Comparison of ENCODE assay signal across 8 cellular contexts in the genomic region with DNA sequence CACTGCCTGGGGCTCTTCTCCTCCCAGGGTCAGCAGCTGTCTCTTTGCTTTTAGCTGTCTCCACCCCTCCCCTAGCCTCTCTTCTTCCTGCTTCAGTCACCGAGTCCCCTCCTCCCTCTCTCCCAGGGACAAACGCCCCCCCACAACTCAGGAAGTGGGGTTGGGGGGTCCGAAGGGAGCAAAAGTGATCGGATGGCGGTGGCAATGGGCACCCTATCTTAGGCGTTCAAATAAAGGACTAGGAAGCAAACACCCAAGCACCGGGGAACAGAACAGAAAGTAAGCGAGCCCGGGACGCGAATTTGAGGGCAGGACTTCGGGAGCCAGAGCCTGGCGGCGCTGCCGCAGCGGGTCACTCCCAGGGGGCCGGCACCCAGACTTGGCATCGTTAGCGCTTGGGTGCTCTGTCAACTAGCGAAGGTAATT. TPM values are rescaled to one million over a fixed set of nuclear protein-coding genes. Genes with fewer than 3 reads are reported as not detected.
DNase-seq lines count a peak whose midpoint lies in the region; ATAC-seq and TF ChIP-seq lines count a peak whose summit lies in the region.

No MANE protein-coding gene starts in this region.

- peak; percentile 79 for DNase-seq in Right ventricle myocardium inferior (ENCODE audit: missing footprints)
- no peak for DNase-seq in cardiac septum (ENCODE audit: low spot score)
- peak in 1 of 2 experiments; percentile 72 for DNase-seq in SJSA1 (ENCODE audit: low read depth in 1 of 2, low spot score in 2 of 2)
- DNase-seq in brain microvascular endothelial cell, result no peak
- no peak for DNase-seq in kidney epithelial cell (ENCODE audit: low read depth)
- peak in 1 of 2 donors; percentile 69 for DNase-seq in stimulated activated effector memory CD8-positive, alpha-beta T cell treated with anti-CD3 and anti-CD28 coated beads, Interleukin-12 subunit alpha, Interleukin-12 subunit beta, amount 100 ng/mL, for 72 hours (ENCODE audit: low spot score in 2 of 2)
- no peak for DNase-seq in HuH-7 (ENCODE audit: low spot score)
- DNase-seq in stimulated activated naive CD4-positive, alpha-beta T cell treated with Interleukin-2 at 50 U/mL for 16 hours (lab: John Stamatoyannopoulos, UW), result no peak

- no peaks in the 10 kb centered on the region for H3K27me3 ChIP-seq in SJSA1 (replicated peaks)
- no peaks in the 10 kb centered on the region for H3K27me3 ChIP-seq in brain microvascular endothelial cell (replicated peaks)
- H3K27me3 ChIP-seq in kidney epithelial cell (ENCODE audit: control insufficient read depth, insufficient read depth, low read length), result no peaks in the 10 kb centered on the region

- H3K9me3 Mint-ChIP-seq in stimulated activated effector memory CD8-positive, alpha-beta T cell treated with anti-CD3 and anti-CD28 coated beads, Interleukin-12 subunit alpha, Interleukin-12 subunit beta, amount 100 ng/mL, for 72 hours, result no peaks in the 10 kb centered on the region

- peaks cover 18% of the 10 kb centered on the region for H3K4me1 ChIP-seq in SJSA1 (replicated peaks)

- H3K9me3 ChIP-seq in SJSA1 (replicated peaks), result no peaks in the 10 kb centered on the region

- H3K4me3 ChIP-seq in SJSA1 (peak overlapping the region; percentile 75), brain microvascular endothelial cell (ENCODE audit: low read depth, low read length) (peak overlapping the region; percentile 63), kidney epithelial cell (ENCODE audit: low read depth, low read length) (peak overlapping the region; percentile 93)

- intact Hi-C loops in Right ventricle myocardium inferior (cut with DNase I) (loop anchor here (5.0 kb wide), 1 partner anchor 33 kb away; no protein-coding TSS in a partner anchor), cardiac septum (cut with DNase I) (no loop called here)

- H3K36me3 ChIP-seq in SJSA1 (peaks cover 14% of the 10 kb centered on the region), brain microvascular endothelial cell (replicated peaks) (no peaks in the 10 kb centered on the region), kidney epithelial cell (ENCODE audit: control insufficient read depth, insufficient read depth, low read length) (no peaks in the 10 kb centered on the region)

- ATAC-seq in Right ventricle myocardium inferior, result peak; percentile 42
- ATAC-seq in stimulated activated effector memory CD8-positive, alpha-beta T cell treated with anti-CD3 and anti-CD28 coated beads, Interleukin-12 subunit alpha, Interleukin-12 subunit beta, amount 100 ng/mL, for 72 hours, result no peak

- peak overlapping the region; percentile 89 for H3K4me3 Mint-ChIP-seq in stimulated activated effector memory CD8-positive, alpha-beta T cell treated with anti-CD3 and anti-CD28 coated beads, Interleukin-12 subunit alpha, Interleukin-12 subunit beta, amount 100 ng/mL, for 72 hours

- TF ChIP-seq CTCF in brain microvascular endothelial cell (IDR thresholded peaks at IDR 0.05; ENCODE audit: low read depth, low read length, missing control alignments), result peak; percentile 8
- TF ChIP-seq CTCF in kidney epithelial cell (IDR thresholded peaks at IDR 0.05; ENCODE audit: insufficient read depth, low read length, poor library complexity, severe bottlenecking), result no peak

- peak overlapping the region; percentile 94 for H3K27ac Mint-ChIP-seq in stimulated activated effector memory CD8-positive, alpha-beta T cell treated with anti-CD3 and anti-CD28 coated beads, Interleukin-12 subunit alpha, Interleukin-12 subunit beta, amount 100 ng/mL, for 72 hours

- H3K27ac ChIP-seq in SJSA1 (peak overlapping the region; percentile 36; the same call in 1 of the 2 replicates), brain microvascular endothelial cell (no peak overlapping the region)

- in situ Hi-C loops in brain microvascular endothelial cell (cut with HindIII; ENCODE audit: low pct_ligation_motif_present, low sequenced_read_pairs), result no loop called here

- peaks cover 25% of the 10 kb centered on the region for H3K36me3 Mint-ChIP-seq in stimulated activated effector memory CD8-positive, alpha-beta T cell treated with anti-CD3 and anti-CD28 coated beads, Interleukin-12 subunit alpha, Interleukin-12 subunit beta, amount 100 ng/mL, for 72 hours

- peaks cover 52% of the 10 kb centered on the region for H3K4me1 Mint-ChIP-seq in stimulated activated effector memory CD8-positive, alpha-beta T cell treated with anti-CD3 and anti-CD28 coated beads, Interleukin-12 subunit alpha, Interleukin-12 subunit beta, amount 100 ng/mL, for 72 hours

RNA-seq across cellular contexts. Expression of a gene that starts 1.0 kb away (rescaled TPM):
- total RNA-seq in Right ventricle myocardium inferior (8.0 TPM), cardiac septum (6.9 TPM), kidney epithelial cell (147 and 176 TPM in 2 replicates)
- total RNA-seq in SJSA1 (2014; rRNA removed; shearing (Covaris generic)), result 9.0 and 11.4 TPM in 2 replicates

RNA-seq across cellular contexts. Expression of a gene that starts 40.1 kb away (rescaled TPM):
- total RNA-seq in Right ventricle myocardium inferior (25.4 TPM), cardiac septum (18.8 TPM), kidney epithelial cell (21.7 and 23.9 TPM in 2 replicates)
- total RNA-seq in SJSA1 (2014; rRNA removed; shearing (Covaris generic)), result 14.3 and 23.3 TPM in 2 replicates

Comparison
In these comparisons a context has a peak if more than half of its experiments do, and no peak if none do; other contexts are left out.
1. RNA of a gene that starts 1.0 kb away (total RNA-seq): 147 to 176 TPM in kidney epithelial cell; 9.0 to 11.4 TPM in SJSA1, 8.0 TPM in Right ventricle myocardium inferior (single experiment) and 6.9 TPM in cardiac septum (single experiment); every median in the first group is over 10 times any median in the second.
2. Peak in every context shown above with its lines, with median percentiles within 50 percentile points of each other: H3K4me3 ChIP-seq.